Comparison of ENCODE assay signal across 12 cellular contexts in genomic region chr1:147168626-147169058, GRCh38. TPM values are rescaled to one million over a fixed set of nuclear protein-coding genes. Genes with fewer than 3 reads are reported as not detected.
A peak's percentile ranks its signal among the peaks of the same experiment; 100 is the strongest.
DNase-seq lines count a peak whose midpoint lies in the region; ATAC-seq and TF ChIP-seq lines count a peak whose summit lies in the region.
"Had no signal": no experiment of that assay in that cellular context is flagged by ENCODE, and none has a peak within 500 bp of the region (broad histone marks: within the 10 kb centered on the region; RNA-seq: fewer than 3 reads in every experiment).

No MANE protein-coding gene starts in this region.

- H3K27me3 Mint-ChIP-seq in stimulated activated naive CD8-positive, alpha-beta T cell treated with anti-CD3 and anti-CD28 coated beads, Interleukin-15, amount 100 ng/mL, for 72 hours: no peaks in the 10 kb centered on the region
- H3K27me3 Mint-ChIP-seq: effector memory CD8-positive, alpha-beta T cell had no signal

- H3K27me3 ChIP-seq in body of pancreas: no peaks in the 10 kb centered on the region
- H3K27me3 ChIP-seq: left lung, spleen had no signal

- H3K9me3 ChIP-seq in body of pancreas: no peaks in the 10 kb centered on the region
- H3K9me3 ChIP-seq: left lung, spleen had no signal

- TF ChIP-seq CTCF in body of pancreas (IDR thresholded peaks at IDR 0.05): no peak

- H3K4me1 ChIP-seq in body of pancreas: peaks cover 42% of the 10 kb centered on the region

- H3K4me1 Mint-ChIP-seq in stimulated activated naive CD8-positive, alpha-beta T cell treated with anti-CD3 and anti-CD28 coated beads, Interleukin-15, amount 100 ng/mL, for 72 hours: peaks cover 31% of the 10 kb centered on the region

- peak; percentile 35 for DNase-seq in Daoy (ENCODE audit: low read depth)
- peak; percentile 45 for DNase-seq in NCI-H1417 treated with DMSO at 0.1 percent for 48 hours (lab: John Stamatoyannopoulos, UW)
- peak; percentile 68 to 84 (median 72) for DNase-seq in body of pancreas
- peak; percentile 31 to 47 for DNase-seq in lung microvascular endothelial cell (ENCODE audit: low read depth in 2 of 2)
- no peak for DNase-seq in stimulated activated naive CD8-positive, alpha-beta T cell treated with anti-CD3 and anti-CD28 coated beads, Interleukin-15, amount 100 ng/mL, for 72 hours
- no peak for DNase-seq in mesenteric fat pad (ENCODE audit: low spot score)
- DNase-seq in GDM1 (lab: John Stamatoyannopoulos, UW): no peak
- DNase-seq: effector memory CD8-positive, alpha-beta T cell; left lung; spleen; stimulated activated naive CD4-positive, alpha-beta T cell had no signal

- no peak for TF ChIP-seq POLR2A in body of pancreas (IDR thresholded peaks at IDR 0.05)

- peaks cover 0 to 11% of the 10 kb centered on the region in 2 donors for H3K9me3 Mint-ChIP-seq in stimulated activated naive CD8-positive, alpha-beta T cell treated with anti-CD3 and anti-CD28 coated beads, Interleukin-15, amount 100 ng/mL, for 72 hours

- no peak for ATAC-seq in body of pancreas
- ATAC-seq in stimulated activated naive CD8-positive, alpha-beta T cell treated with anti-CD3 and anti-CD28 coated beads, Interleukin-15, amount 100 ng/mL, for 72 hours: no peak
- ATAC-seq in GM18873 (IDR thresholded peaks at IDR 0.05; ENCODE audit: low FRiP score, unreplicated experiment): no peak
- ATAC-seq: effector memory CD8-positive, alpha-beta T cell; left lung had no signal

- no peak overlapping the region for H3K27ac Mint-ChIP-seq in stimulated activated naive CD8-positive, alpha-beta T cell treated with anti-CD3 and anti-CD28 coated beads, Interleukin-15, amount 100 ng/mL, for 72 hours
- H3K27ac Mint-ChIP-seq: effector memory CD8-positive, alpha-beta T cell had no signal

- H3K4me3 Mint-ChIP-seq in stimulated activated naive CD8-positive, alpha-beta T cell treated with anti-CD3 and anti-CD28 coated beads, Interleukin-15, amount 100 ng/mL, for 72 hours: no peak overlapping the region
- H3K4me3 Mint-ChIP-seq: effector memory CD8-positive, alpha-beta T cell had no signal

- intact Hi-C loops in body of pancreas (cut with DNase I): no loop called here

- no peak overlapping the region for H3K4me3 ChIP-seq in body of pancreas
- H3K4me3 ChIP-seq: left lung, spleen had no signal

- WGBS in body of pancreas, 2 donors: 19 to 27% methylated on average over 2 of the region's 2 CpGs

- peak overlapping the region in 2 of 4 donors; percentile 46 to 93 for H3K27ac ChIP-seq in body of pancreas
- H3K27ac ChIP-seq: spleen had no signal

- no peaks in the 10 kb centered on the region for H3K36me3 ChIP-seq in body of pancreas (replicated peaks in 1 of 2; ENCODE audit: insufficient read depth in 1 of 2, low read depth in 2 of 2)

RNA-seq across cellular contexts. Expression of gene PRKAB2, which starts 3.6 kb away (rescaled TPM):
- 12.9 and 15.9 TPM in 2 replicates for total RNA-seq in Daoy (2014; rRNA removed; shearing (Covaris generic))
- total RNA-seq in body of pancreas (10 to 100 TPM; 11.9 to 19.5 TPM), lung microvascular endothelial cell (3.0 and 3.3 TPM in 2 replicates), mesenteric fat pad (6.4 TPM)

RNA-seq across cellular contexts. Expression of gene FMO5, which starts 56.5 kb away (rescaled TPM):
- 1.7 TPM in 1 of 2 replicates, not detected in the other for total RNA-seq in Daoy (2014; rRNA removed; shearing (Covaris generic))
- total RNA-seq in body of pancreas (10 to 100 TPM; 30.6 to 68.6 TPM), lung microvascular endothelial cell (1.1 and 2.6 TPM in 2 replicates), mesenteric fat pad (2.5 TPM)

Comparison
In these comparisons a context has a peak if more than half of its experiments do, and no peak if none do; other contexts are left out.
1. DNase-seq: peak in Daoy (single experiment), NCI-H1417 treated with DMSO at 0.1 percent for 48 hours (single experiment), body of pancreas (4 of 4) and lung microvascular endothelial cell (2 of 2); none in stimulated activated naive CD8-positive, alpha-beta T cell treated with anti-CD3 and anti-CD28 coated beads, Interleukin-15, amount 100 ng/mL, for 72 hours (0 of 2), mesenteric fat pad (single experiment) and GDM1 (single experiment).